Comparison of ENCODE assay signal across 8 cellular contexts in the genomic region with DNA sequence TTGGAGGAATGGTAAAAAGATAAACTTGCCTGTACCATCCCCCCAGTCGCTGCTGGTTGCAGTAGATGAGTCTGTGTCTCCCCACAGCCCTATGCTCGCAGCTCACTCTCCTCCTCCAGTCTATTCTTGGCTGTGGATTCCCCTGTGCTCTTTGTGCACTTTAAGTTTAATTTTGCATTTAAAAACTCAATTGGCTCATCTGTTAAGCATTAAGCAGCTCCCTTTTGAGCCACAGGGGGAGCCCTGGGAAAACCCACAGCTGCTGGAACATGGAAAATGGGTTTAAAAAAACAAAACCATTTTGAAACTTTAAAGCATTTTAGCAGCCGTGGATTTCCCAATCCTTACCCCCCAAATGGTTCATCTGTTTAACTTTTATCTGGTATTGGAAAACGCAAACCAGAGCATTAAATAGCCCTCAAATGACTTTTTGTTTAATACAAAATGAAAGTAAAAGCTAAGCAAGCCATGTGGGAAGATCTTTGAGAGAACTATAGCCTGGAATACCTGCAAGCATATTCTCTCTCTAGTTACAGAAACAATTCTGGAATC.
DNase-seq lines count a peak whose midpoint lies in the region; ATAC-seq and TF ChIP-seq lines count a peak whose summit lies in the region.

No MANE protein-coding gene starts in this region.

- no peaks in the 10 kb centered on the region for H3K27me3 ChIP-seq in right lobe of liver
- no peaks in the 10 kb centered on the region for H3K27me3 ChIP-seq in uterus

- intact Hi-C loops in right lobe of liver (cut with DNase I): no loop called here
- intact Hi-C loops in uterus (cut with DNase I; ENCODE audit: low total_unique reads): no loop called here

- TF ChIP-seq POLR2A in right lobe of liver (IDR thresholded peaks at IDR 0.05): no peak
- TF ChIP-seq POLR2A in uterus (IDR thresholded peaks at IDR 0.05): no peak

- peak; percentile 64 for DNase-seq in DMS53 (lab: John Stamatoyannopoulos, UW)
- peak; percentile 47 for DNase-seq in NAMALWA (ENCODE audit: low spot score)
- DNase-seq in cerebellum (ENCODE audit: low spot score): peak; percentile 4
- peak in 2 of 3 donors; percentile 28 to 55 for DNase-seq in right lobe of liver
- peak; percentile 17 to 22 for DNase-seq in uterus
- no peak for DNase-seq in NCI-H1092 treated with DMSO at 0.1 percent for 48 hours (lab: John Stamatoyannopoulos, UW)
- no peak for DNase-seq in NCI-H2107 (lab: John Stamatoyannopoulos, UW)

- H3K4me1 ChIP-seq in right lobe of liver (no peaks in the 10 kb centered on the region), uterus (no peaks in the 10 kb centered on the region)

- WGBS in right lobe of liver (ENCODE audit: insufficient coverage, low coverage, low lambda C conversion rate, missing lambda C conversion rate): 9% methylated on average over 4 of the region's 4 CpGs

- H3K36me3 ChIP-seq in right lobe of liver (no peaks in the 10 kb centered on the region), uterus (no peaks in the 10 kb centered on the region)

- H3K27ac ChIP-seq in right lobe of liver (peak overlapping the region in 2 of 3 donors; percentile 27 to 37), uterus (peak overlapping the region; percentile 45 to 60)

- H3K9me3 ChIP-seq in right lobe of liver (no peaks in the 10 kb centered on the region), uterus (no peaks in the 10 kb centered on the region)

- H3K4me3 ChIP-seq in right lobe of liver (peak overlapping the region in 2 of 3 donors; percentile 38 to 40), uterus (peak overlapping the region; percentile 16 to 17)

- TF ChIP-seq CTCF in right lobe of liver (IDR thresholded peaks at IDR 0.05) (peak; percentile 56 to 67 (median 60)), uterus (IDR thresholded peaks at IDR 0.05) (peak in 3 of 4 experiments; percentile 39 to 45 (median 43))

- ATAC-seq in GM21717 (IDR thresholded peaks at IDR 0.05; ENCODE audit: unreplicated experiment) (peak; percentile 81), right lobe of liver (peak; percentile 96 to 98 (median 98))

Comparison
In these comparisons a context has a peak if more than half of its experiments do, and no peak if none do; other contexts are left out.
1. DNase-seq: peak in DMS53 (single experiment), NAMALWA (single experiment), cerebellum (single experiment), right lobe of liver (2 of 3) and uterus (2 of 2); none in NCI-H1092 treated with DMSO at 0.1 percent for 48 hours (single experiment) and NCI-H2107 (single experiment).